1 cellular context compared by ENCODE assay signal in genomic region chr4:138858419-138858818, GRCh38.
TF ChIP-seq lines count a peak whose summit lies in the region.

No MANE protein-coding gene starts in this region.

TF ChIP-seq in K562, 482 proteins besides CTCF, POLR2A, EP300 and RAD21:
- peak; percentile 88 for TF ChIP-seq ZBTB40 (IDR thresholded peaks at IDR 0.05)
- 0 out of 2 replicates have a peak, but pooled peaks have one; percentile 53 for TF ChIP-seq ZBTB40 (CRISPR knock-in tag; IDR thresholded peaks at IDR 0.05)
- no peak for TF ChIP-seq AFF4 (CRISPR knock-in tag; IDR thresholded peaks at IDR 0.05)
- TF ChIP-seq NR2C1 (IDR thresholded peaks at IDR 0.05): no peak
- no peak for TF ChIP-seq NR2C1 (tag; IDR thresholded peaks at IDR 0.05)
